Comparison of ENCODE assay signal across 1 cellular context in the genomic region with DNA sequence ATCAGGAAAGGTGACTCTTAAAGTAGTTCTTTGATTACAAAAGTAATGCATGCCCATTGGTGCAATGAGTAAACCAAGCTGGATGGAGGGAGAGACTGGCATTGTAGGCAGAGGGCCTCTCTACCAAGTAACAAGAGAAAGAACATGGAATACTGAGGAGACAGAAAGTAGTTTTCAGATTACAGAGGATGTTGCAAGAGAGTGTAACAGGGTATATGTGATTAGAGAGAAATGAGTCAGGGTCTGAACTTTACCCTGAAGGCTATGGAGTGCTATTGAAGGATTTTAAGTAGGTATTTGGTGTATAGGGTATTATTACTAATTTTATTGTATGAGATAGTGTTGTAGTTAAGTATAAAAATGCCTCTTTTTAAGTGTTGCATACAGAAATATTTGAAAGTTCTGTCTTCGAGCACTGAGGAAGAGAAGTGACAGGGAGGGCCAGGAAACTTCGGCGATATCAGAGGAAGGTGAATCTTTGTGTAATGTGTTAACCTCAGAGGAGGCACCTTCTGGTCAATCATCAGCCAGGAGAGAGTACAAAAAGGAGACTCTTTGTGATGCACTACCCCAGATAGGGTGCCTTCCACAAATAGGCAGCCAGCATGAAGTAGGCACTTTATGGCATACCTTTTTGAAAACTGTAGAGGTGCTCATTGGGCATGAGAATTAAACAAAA.
TF ChIP-seq lines count a peak whose summit lies in the region.

No MANE protein-coding gene starts in this region.

TF ChIP-seq in HepG2, 621 proteins besides CTCF, POLR2A, EP300 and RAD21 (continues in another document):
- no peak for TF ChIP-seq ZFP36 (IDR thresholded peaks at IDR 0.05; ENCODE audit: borderline replicate concordance, low read depth, low read length, partially characterized antibody)
- peak; percentile 67 for TF ChIP-seq CEBPG (CRISPR knock-in tag; IDR thresholded peaks at IDR 0.05)
- no peak for TF ChIP-seq MEIS1 (CRISPR knock-in tag; IDR thresholded peaks at IDR 0.05; ENCODE audit: borderline replicate concordance)
- TF ChIP-seq, protein P1, sequence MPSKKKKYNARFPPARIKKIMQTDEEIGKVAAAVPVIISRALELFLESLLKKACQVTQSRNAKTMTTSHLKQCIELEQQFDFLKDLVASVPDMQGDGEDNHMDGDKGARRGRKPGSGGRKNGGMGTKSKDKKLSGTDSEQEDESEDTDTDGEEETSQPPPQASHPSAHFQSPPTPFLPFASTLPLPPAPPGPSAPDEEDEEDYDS (CRISPR knock-in tag; IDR thresholded peaks at IDR 0.05) = 0 out of 2 replicates have a peak, but pooled peaks have one; percentile 19
- no peak for TF ChIP-seq ATAD3A (CRISPR knock-in tag; IDR thresholded peaks at IDR 0.05)
- TF ChIP-seq, protein P2, sequence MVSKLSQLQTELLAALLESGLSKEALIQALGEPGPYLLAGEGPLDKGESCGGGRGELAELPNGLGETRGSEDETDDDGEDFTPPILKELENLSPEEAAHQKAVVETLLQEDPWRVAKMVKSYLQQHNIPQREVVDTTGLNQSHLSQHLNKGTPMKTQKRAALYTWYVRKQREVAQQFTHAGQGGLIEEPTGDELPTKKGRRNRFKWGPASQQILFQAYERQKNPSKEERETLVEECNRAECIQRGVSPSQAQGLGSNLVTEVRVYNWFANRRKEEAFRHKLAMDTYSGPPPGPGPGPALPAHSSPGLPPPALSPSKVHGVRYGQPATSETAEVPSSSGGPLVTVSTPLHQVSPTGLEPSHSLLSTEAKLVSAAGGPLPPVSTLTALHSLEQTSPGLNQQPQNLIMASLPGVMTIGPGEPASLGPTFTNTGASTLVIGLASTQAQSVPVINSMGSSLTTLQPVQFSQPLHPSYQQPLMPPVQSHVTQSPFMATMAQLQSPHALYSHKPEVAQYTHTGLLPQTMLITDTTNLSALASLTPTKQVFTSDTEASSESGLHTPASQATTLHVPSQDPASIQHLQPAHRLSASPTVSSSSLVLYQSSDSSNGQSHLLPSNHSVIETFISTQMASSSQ (IDR thresholded peaks at IDR 0.05; ENCODE audit: low read depth) = peak; percentile 65; the same call in 1 of the 2 replicates
- TF ChIP-seq, protein P2 (CRISPR knock-in tag; IDR thresholded peaks at IDR 0.05; ENCODE audit: borderline replicate concordance) = peak; percentile 67; the same call in 1 of the 2 replicates
- TF ChIP-seq, protein P3, sequence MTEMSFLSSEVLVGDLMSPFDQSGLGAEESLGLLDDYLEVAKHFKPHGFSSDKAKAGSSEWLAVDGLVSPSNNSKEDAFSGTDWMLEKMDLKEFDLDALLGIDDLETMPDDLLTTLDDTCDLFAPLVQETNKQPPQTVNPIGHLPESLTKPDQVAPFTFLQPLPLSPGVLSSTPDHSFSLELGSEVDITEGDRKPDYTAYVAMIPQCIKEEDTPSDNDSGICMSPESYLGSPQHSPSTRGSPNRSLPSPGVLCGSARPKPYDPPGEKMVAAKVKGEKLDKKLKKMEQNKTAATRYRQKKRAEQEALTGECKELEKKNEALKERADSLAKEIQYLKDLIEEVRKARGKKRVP (CRISPR knock-in tag; IDR thresholded peaks at IDR 0.05) = peak in 1 of 2 experiments; percentile 86; a peak in 2 of 4 replicates
- TF ChIP-seq, protein P4, sequence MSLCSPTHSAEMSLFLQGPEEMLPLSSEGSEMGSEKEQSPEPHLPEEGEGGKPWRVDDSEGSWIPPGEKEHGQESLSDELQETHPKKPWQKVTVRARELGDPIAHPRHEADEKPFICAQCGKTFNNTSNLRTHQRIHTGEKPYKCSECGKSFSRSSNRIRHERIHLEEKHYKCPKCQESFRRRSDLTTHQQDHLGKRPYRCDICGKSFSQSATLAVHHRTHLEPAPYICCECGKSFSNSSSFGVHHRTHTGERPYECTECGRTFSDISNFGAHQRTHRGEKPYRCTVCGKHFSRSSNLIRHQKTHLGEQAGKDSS (CRISPR knock-in tag; IDR thresholded peaks at IDR 0.05; ENCODE audit: borderline replicate concordance, low read depth) = no peak
- no peak for TF ChIP-seq ZNF709 (CRISPR knock-in tag; IDR thresholded peaks at IDR 0.05)
- TF ChIP-seq, protein P5, sequence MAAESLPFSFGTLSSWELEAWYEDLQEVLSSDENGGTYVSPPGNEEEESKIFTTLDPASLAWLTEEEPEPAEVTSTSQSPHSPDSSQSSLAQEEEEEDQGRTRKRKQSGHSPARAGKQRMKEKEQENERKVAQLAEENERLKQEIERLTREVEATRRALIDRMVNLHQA (CRISPR knock-in tag; IDR thresholded peaks at IDR 0.05) = peak; percentile 59; the same call in 1 of the 2 replicates
- peak; percentile 46 for TF ChIP-seq RBFOX2 (IDR thresholded peaks at IDR 0.05; ENCODE audit: low read depth, low read length)
- TF ChIP-seq YEATS2 (CRISPR knock-in tag; IDR thresholded peaks at IDR 0.05; ENCODE audit: borderline replicate concordance) = no peak
- TF ChIP-seq ZNF563 (CRISPR knock-in tag; IDR thresholded peaks at IDR 0.05) = no peak
- TF ChIP-seq POLR2G (IDR thresholded peaks at IDR 0.05; ENCODE audit: low read depth, low read length) = peak; percentile 67
- TF ChIP-seq CEBPB (IDR thresholded peaks at IDR 0.05; ENCODE audit: borderline replicate concordance, low read depth, low read length) = peak; percentile 82
- no peak for TF ChIP-seq DR1 (CRISPR knock-in tag; IDR thresholded peaks at IDR 0.05)
- TF ChIP-seq ZNF713 (CRISPR knock-in tag; IDR thresholded peaks at IDR 0.05) = no peak
- TF ChIP-seq, protein P6, sequence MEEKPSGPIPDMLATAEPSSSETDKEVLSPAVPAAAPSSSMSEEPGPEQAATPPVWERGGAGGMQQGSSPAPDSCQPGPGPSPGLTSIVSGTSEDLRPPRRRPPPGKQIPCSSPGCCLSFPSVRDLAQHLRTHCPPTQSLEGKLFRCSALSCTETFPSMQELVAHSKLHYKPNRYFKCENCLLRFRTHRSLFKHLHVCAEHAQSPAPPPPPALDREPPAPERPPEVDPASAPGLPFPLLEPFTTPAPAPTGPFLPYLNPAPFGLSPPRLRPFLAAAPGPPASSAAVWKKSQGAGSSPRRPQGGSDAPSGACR (CRISPR knock-in tag; IDR thresholded peaks at IDR 0.05) = no peak
- TF ChIP-seq SETDB1 (CRISPR knock-in tag; IDR thresholded peaks at IDR 0.05; ENCODE audit: borderline replicate concordance) = no peak
- TF ChIP-seq, protein P7, sequence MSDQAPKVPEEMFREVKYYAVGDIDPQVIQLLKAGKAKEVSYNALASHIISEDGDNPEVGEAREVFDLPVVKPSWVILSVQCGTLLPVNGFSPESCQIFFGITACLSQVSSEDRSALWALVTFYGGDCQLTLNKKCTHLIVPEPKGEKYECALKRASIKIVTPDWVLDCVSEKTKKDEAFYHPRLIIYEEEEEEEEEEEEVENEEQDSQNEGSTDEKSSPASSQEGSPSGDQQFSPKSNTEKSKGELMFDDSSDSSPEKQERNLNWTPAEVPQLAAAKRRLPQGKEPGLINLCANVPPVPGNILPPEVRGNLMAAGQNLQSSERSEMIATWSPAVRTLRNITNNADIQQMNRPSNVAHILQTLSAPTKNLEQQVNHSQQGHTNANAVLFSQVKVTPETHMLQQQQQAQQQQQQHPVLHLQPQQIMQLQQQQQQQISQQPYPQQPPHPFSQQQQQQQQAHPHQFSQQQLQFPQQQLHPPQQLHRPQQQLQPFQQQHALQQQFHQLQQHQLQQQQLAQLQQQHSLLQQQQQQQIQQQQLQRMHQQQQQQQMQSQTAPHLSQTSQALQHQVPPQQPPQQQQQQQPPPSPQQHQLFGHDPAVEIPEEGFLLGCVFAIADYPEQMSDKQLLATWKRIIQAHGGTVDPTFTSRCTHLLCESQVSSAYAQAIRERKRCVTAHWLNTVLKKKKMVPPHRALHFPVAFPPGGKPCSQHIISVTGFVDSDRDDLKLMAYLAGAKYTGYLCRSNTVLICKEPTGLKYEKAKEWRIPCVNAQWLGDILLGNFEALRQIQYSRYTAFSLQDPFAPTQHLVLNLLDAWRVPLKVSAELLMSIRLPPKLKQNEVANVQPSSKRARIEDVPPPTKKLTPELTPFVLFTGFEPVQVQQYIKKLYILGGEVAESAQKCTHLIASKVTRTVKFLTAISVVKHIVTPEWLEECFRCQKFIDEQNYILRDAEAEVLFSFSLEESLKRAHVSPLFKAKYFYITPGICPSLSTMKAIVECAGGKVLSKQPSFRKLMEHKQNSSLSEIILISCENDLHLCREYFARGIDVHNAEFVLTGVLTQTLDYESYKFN (CRISPR knock-in tag; conservative IDR thresholded peaks at IDR 0.05) = peak; percentile 32; the same call in 1 of the 2 replicates
- TF ChIP-seq, protein P8, sequence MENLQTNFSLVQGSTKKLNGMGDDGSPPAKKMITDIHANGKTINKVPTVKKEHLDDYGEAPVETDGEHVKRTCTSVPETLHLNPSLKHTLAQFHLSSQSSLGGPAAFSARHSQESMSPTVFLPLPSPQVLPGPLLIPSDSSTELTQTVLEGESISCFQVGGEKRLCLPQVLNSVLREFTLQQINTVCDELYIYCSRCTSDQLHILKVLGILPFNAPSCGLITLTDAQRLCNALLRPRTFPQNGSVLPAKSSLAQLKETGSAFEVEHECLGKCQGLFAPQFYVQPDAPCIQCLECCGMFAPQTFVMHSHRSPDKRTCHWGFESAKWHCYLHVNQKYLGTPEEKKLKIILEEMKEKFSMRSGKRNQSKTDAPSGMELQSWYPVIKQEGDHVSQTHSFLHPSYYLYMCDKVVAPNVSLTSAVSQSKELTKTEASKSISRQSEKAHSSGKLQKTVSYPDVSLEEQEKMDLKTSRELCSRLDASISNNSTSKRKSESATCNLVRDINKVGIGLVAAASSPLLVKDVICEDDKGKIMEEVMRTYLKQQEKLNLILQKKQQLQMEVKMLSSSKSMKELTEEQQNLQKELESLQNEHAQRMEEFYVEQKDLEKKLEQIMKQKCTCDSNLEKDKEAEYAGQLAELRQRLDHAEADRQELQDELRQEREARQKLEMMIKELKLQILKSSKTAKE (CRISPR knock-in tag; IDR thresholded peaks at IDR 0.05; ENCODE audit: borderline replicate concordance) = no peak
- peak; percentile 53 for TF ChIP-seq POLR2AphosphoS5 (IDR thresholded peaks at IDR 0.05; ENCODE audit: low read depth, low read length)
- no peak for TF ChIP-seq ZNF562 (CRISPR knock-in tag; IDR thresholded peaks at IDR 0.05; ENCODE audit: borderline replicate concordance)
- no peak for TF ChIP-seq TOE1 (CRISPR knock-in tag; IDR thresholded peaks at IDR 0.05)
- no peak for TF ChIP-seq ZNF460 (CRISPR knock-in tag; IDR thresholded peaks at IDR 0.05; ENCODE audit: borderline replicate concordance)
- TF ChIP-seq PRMT3 (CRISPR knock-in tag; IDR thresholded peaks at IDR 0.05; ENCODE audit: borderline replicate concordance, low read depth) = no peak
- TF ChIP-seq, protein P9, sequence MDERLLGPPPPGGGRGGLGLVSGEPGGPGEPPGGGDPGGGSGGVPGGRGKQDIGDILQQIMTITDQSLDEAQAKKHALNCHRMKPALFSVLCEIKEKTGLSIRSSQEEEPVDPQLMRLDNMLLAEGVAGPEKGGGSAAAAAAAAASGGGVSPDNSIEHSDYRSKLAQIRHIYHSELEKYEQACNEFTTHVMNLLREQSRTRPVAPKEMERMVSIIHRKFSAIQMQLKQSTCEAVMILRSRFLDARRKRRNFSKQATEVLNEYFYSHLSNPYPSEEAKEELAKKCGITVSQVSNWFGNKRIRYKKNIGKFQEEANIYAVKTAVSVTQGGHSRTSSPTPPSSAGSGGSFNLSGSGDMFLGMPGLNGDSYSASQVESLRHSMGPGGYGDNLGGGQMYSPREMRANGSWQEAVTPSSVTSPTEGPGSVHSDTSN (CRISPR knock-in tag; IDR thresholded peaks at IDR 0.05) = no peak
- TF ChIP-seq, protein P10, sequence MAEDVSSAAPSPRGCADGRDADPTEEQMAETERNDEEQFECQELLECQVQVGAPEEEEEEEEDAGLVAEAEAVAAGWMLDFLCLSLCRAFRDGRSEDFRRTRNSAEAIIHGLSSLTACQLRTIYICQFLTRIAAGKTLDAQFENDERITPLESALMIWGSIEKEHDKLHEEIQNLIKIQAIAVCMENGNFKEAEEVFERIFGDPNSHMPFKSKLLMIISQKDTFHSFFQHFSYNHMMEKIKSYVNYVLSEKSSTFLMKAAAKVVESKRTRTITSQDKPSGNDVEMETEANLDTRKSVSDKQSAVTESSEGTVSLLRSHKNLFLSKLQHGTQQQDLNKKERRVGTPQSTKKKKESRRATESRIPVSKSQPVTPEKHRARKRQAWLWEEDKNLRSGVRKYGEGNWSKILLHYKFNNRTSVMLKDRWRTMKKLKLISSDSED (CRISPR knock-in tag; IDR thresholded peaks at IDR 0.05) = no peak
- TF ChIP-seq, protein P11, sequence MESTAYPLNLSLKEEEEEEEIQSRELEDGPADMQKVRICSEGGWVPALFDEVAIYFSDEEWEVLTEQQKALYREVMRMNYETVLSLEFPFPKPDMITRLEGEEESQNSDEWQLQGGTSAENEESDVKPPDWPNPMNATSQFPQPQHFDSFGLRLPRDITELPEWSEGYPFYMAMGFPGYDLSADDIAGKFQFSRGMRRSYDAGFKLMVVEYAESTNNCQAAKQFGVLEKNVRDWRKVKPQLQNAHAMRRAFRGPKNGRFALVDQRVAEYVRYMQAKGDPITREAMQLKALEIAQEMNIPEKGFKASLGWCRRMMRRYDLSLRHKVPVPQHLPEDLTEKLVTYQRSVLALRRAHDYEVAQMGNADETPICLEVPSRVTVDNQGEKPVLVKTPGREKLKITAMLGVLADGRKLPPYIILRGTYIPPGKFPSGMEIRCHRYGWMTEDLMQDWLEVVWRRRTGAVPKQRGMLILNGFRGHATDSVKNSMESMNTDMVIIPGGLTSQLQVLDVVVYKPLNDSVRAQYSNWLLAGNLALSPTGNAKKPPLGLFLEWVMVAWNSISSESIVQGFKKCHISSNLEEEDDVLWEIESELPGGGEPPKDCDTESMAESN (CRISPR knock-in tag; conservative IDR thresholded peaks at IDR 0.05) = no peak
- no peak for TF ChIP-seq TSC22D2 (CRISPR knock-in tag; IDR thresholded peaks at IDR 0.05; ENCODE audit: borderline replicate concordance)
- TF ChIP-seq, protein P12, sequence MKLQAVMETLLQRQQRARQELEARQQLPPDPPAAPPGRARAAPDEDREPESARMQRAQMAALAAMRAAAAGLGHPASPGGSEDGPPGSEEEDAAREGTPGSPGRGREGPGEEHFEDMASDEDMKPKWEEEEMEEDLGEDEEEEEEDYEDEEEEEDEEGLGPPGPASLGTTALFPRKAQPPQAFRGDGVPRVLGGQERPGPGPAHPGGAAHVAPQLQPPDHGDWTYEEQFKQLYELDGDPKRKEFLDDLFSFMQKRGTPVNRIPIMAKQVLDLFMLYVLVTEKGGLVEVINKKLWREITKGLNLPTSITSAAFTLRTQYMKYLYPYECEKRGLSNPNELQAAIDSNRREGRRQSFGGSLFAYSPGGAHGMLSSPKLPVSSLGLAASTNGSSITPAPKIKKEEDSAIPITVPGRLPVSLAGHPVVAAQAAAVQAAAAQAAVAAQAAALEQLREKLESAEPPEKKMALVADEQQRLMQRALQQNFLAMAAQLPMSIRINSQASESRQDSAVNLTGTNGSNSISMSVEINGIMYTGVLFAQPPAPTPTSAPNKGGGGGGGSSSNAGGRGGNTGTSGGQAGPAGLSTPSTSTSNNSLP (IDR thresholded peaks at IDR 0.05; ENCODE audit: low read depth, low read length) = 0 out of 2 replicates have a peak, but pooled peaks have one; percentile 40
